In genomic region chr3:175198991-175199390, GRCh38 we compare ENCODE assay signal across 25 cellular contexts.
"Had no signal": no experiment of that assay in that cellular context is flagged by ENCODE, and none has a peak within 500 bp of the region (broad histone marks: within the 10 kb centered on the region; RNA-seq: fewer than 3 reads in every experiment).

No MANE protein-coding gene starts in this region.

- H3K36me3 Mint-ChIP-seq: activated naive CD8-positive, alpha-beta T cell had no signal

- H3K4me1 ChIP-seq: esophagus squamous epithelium, gastroesophageal sphincter had no signal

- H3K36me3 ChIP-seq: esophagus squamous epithelium, gastroesophageal sphincter, heart right ventricle had no signal

- H3K4me3 Mint-ChIP-seq: activated CD8-positive, alpha-beta T cell treated with anti-CD3 and anti-CD28 coated beads for 36 hours; activated naive CD8-positive, alpha-beta T cell; activated T-cell treated with anti-CD3 and anti-CD28 coated beads, Interleukin-2, amount 50 U/mL, for 4 hours; activated T-helper 17 cell treated with anti-CD3 and anti-CD28 coated beads, Interleukin-2, amount 50 U/mL, for 72 hours had no signal

- H3K27ac Mint-ChIP-seq: activated CD8-positive, alpha-beta T cell treated with anti-CD3 and anti-CD28 coated beads for 36 hours; activated naive CD8-positive, alpha-beta T cell; activated T-helper 17 cell treated with anti-CD3 and anti-CD28 coated beads, Interleukin-2, amount 50 U/mL, for 72 hours had no signal

- H3K4me3 ChIP-seq: esophagus squamous epithelium, gastroesophageal sphincter, heart right ventricle had no signal

- DNase-seq: activated CD4-positive, alpha-beta T cell treated with anti-CD3 and anti-CD28 coated beads for 1 hour; activated CD4-positive, alpha-beta T cell treated with anti-CD3 and anti-CD28 coated beads for 4 hours; activated CD4-positive, alpha-beta T cell treated with anti-CD3 and anti-CD28 coated beads, Interleukin-2, amount 50 U/mL, for 1 hour; activated CD4-positive, alpha-beta T cell treated with anti-CD3 and anti-CD28 coated beads, Interleukin-2, amount 50 U/mL, for 48 hours; activated CD8-positive, alpha-beta memory T cell treated with anti-CD3 and anti-CD28 coated beads for 24 hours; activated CD8-positive, alpha-beta T cell treated with anti-CD3 and anti-CD28 coated beads for 36 hours; activated effector memory CD4-positive, alpha-beta T cell treated with Interleukin-2 at 50 U/mL for 16 hours; activated gamma-delta T cell treated with Interleukin-2 at 50 U/mL for 16 hours; activated naive CD4-positive, alpha-beta T cell treated with anti-CD3 and anti-CD28 coated beads, Interleukin-2, amount 50 U/mL, for 16 hours; activated naive CD4-positive, alpha-beta T cell treated with Interleukin-2 at 50 U/mL for 16 hours; activated T-cell treated with anti-CD3 and anti-CD28 coated beads, Interleukin-2, amount 50 U/mL, for 4 hours; amniotic stem cell; anterior cingulate cortex; effector CD8-positive, alpha-beta T cell; esophagus squamous epithelium; foreskin melanocyte; heart right ventricle; T-helper 2 cell had no signal

- H3K4me1 Mint-ChIP-seq: activated T-helper 17 cell treated with anti-CD3 and anti-CD28 coated beads, Interleukin-2, amount 50 U/mL, for 72 hours had no signal

- H3K27me3 ChIP-seq: esophagus squamous epithelium, gastroesophageal sphincter, heart right ventricle had no signal

- ATAC-seq: activated CD8-positive, alpha-beta T cell treated with anti-CD3 and anti-CD28 coated beads for 36 hours; activated T-cell treated with anti-CD3 and anti-CD28 coated beads, Interleukin-2, amount 50 U/mL, for 4 hours; activated T-helper 17 cell treated with anti-CD3 and anti-CD28 coated beads, Interleukin-2, amount 50 U/mL, for 72 hours; gastroesophageal sphincter; heart right ventricle had no signal

- H3K27ac ChIP-seq: epithelial cell of prostate, esophagus squamous epithelium, gastroesophageal sphincter, heart right ventricle had no signal

- H3K27me3 Mint-ChIP-seq: activated CD8-positive, alpha-beta T cell treated with anti-CD3 and anti-CD28 coated beads for 36 hours; activated naive CD8-positive, alpha-beta T cell; activated T-helper 17 cell treated with anti-CD3 and anti-CD28 coated beads, Interleukin-2, amount 50 U/mL, for 72 hours had no signal

- FAIRE-seq: colon, endometrium, endothelial cell of umbilical vein had no signal

- H3K9me3 ChIP-seq: esophagus squamous epithelium had no signal
